8 cellular contexts compared by ENCODE assay signal in genomic region chr18:77054606-77055428, GRCh38.
DNase-seq lines count a peak whose midpoint lies in the region; ATAC-seq lines count a peak whose summit lies in the region.

No MANE protein-coding gene starts in this region.

- H3K4me3 Mint-ChIP-seq in activated naive CD8-positive, alpha-beta T cell treated with anti-CD3 and anti-CD28 coated beads, Interleukin-2, amount 50 U/mL, for 24 hours = peak overlapping the region; percentile 81

- ATAC-seq in GM21717 (IDR thresholded peaks at IDR 0.05; ENCODE audit: unreplicated experiment) = peak; percentile 86
- peak; percentile 82 for ATAC-seq in activated naive CD8-positive, alpha-beta T cell treated with anti-CD3 and anti-CD28 coated beads, Interleukin-2, amount 50 U/mL, for 24 hours
- peak; percentile 82 to 87 for ATAC-seq in left cardiac atrium
- peak; percentile 67 for ATAC-seq in aorta (ENCODE audit: low FRiP score)

- peak overlapping the region; percentile 89 for H3K27ac Mint-ChIP-seq in activated naive CD8-positive, alpha-beta T cell treated with anti-CD3 and anti-CD28 coated beads, Interleukin-2, amount 50 U/mL, for 24 hours

- no peaks in the 10 kb centered on the region for H3K9me3 ChIP-seq in aorta (ENCODE audit: control insufficient read depth, low read length)

- no peaks in the 10 kb centered on the region for H3K4me1 ChIP-seq in aorta (ENCODE audit: control insufficient read depth in 1 of 2, insufficient read depth in 2 of 2, low read length in 2 of 2)

- H3K27me3 Mint-ChIP-seq in activated naive CD8-positive, alpha-beta T cell treated with anti-CD3 and anti-CD28 coated beads, Interleukin-2, amount 50 U/mL, for 24 hours = no peaks in the 10 kb centered on the region

- no peaks in the 10 kb centered on the region for H3K36me3 ChIP-seq in aorta (ENCODE audit: control insufficient read depth in 1 of 2, insufficient read depth in 2 of 2, low read length in 1 of 2)

- intact Hi-C loops in left cardiac atrium (cut with DNase I) (loop anchor here (5.0 to 10.0 kb wide), 3 partner anchors 53 to 160 kb away; no protein-coding TSS in a partner anchor), aorta (cut with DNase I) (loop anchor here (5.0 kb wide), 2 partner anchors 53 to 152 kb away; no protein-coding TSS in a partner anchor)

- H3K36me3 Mint-ChIP-seq in activated naive CD8-positive, alpha-beta T cell treated with anti-CD3 and anti-CD28 coated beads, Interleukin-2, amount 50 U/mL, for 24 hours (ENCODE audit: low read depth) = peaks cover 16% of the 10 kb centered on the region

- no peaks in the 10 kb centered on the region for H3K27me3 ChIP-seq in aorta (ENCODE audit: control insufficient read depth in 1 of 2, insufficient read depth in 2 of 2, low read length in 1 of 2)

- H3K27ac ChIP-seq in aorta (ENCODE audit: low read depth in 1 of 2, low read length in 2 of 2) = no peak overlapping the region

- no peak overlapping the region for H3K4me3 ChIP-seq in aorta (ENCODE audit: low read length in 2 of 2)

- DNase-seq in EL (peak; percentile 90), KG1 (lab: John Stamatoyannopoulos, UW) (peak; percentile 84), SKM-1 (lab: John Stamatoyannopoulos, UW; ENCODE audit: unreplicated experiment) (peak; percentile 94), left cardiac atrium (peak; percentile 88), renal cortical epithelial cell (ENCODE audit: low read depth) (peak; percentile 75), aorta (peak; percentile 89 to 94)
- DNase-seq in activated naive CD8-positive, alpha-beta T cell treated with anti-CD3 and anti-CD28 coated beads, Interleukin-2, amount 50 U/mL, for 24 hours = peak; percentile 80

- H3K4me1 Mint-ChIP-seq in activated naive CD8-positive, alpha-beta T cell treated with anti-CD3 and anti-CD28 coated beads, Interleukin-2, amount 50 U/mL, for 24 hours = peaks cover 66% of the 10 kb centered on the region

- WGBS in aorta, 2 donors = 44 to 49% methylated on average over 15 of the region's 15 CpGs

- no peaks in the 10 kb centered on the region for H3K9me3 Mint-ChIP-seq in activated naive CD8-positive, alpha-beta T cell treated with anti-CD3 and anti-CD28 coated beads, Interleukin-2, amount 50 U/mL, for 24 hours
